In the genomic region with DNA sequence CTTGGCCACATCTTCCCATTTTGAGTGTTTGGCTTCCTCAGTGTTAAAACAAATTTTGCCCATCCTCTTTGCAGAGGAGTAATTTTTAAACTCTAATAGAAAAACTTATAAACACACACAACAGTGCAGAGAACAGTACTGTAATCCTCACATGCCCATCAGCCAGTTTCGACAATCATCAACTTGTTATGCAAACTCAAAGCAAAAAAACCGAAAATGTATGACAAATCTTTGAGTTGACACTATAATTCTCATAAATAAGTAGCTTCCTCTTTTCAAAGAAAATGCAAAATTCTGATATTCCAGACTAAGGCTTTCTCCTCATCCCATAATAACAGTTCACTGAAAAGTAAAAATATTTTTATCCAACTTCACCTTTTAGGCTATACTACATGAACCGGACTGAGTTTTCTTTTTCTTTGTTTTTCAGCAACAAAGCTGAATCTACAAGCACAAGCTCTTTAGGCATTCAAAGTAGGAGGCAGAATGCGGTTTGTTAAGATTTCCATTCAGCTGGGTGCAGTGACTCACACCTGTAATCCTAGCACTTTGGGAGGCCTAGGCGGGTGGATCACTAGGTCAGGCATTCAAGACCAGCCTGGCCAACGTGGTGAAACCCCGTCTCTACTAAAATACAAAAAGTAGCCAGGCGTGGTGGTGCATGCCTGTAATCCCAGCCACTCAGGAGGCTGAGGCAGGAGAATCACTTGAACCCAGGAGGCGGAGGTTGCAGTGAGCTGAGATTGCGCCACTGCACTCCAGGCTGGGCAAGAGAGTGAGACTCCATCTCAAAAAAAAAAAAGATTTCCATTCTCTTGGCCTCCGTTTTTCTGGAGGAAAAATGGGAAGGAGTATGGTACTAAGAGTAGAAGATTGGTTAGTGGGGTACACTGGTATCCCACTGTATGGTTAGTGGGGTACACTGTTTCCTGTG, we compare ENCODE assay signal across 13 cellular contexts.
A peak's percentile ranks its signal among the peaks of the same experiment; 100 is the strongest.
DNase-seq lines count a peak whose midpoint lies in the region; ATAC-seq and TF ChIP-seq lines count a peak whose summit lies in the region.
"Had no signal": no experiment of that assay in that cellular context is flagged by ENCODE, and none has a peak within 500 bp of the region (broad histone marks: within the 10 kb centered on the region; RNA-seq: fewer than 3 reads in every experiment).

No MANE protein-coding gene starts in this region.

- ATAC-seq in HG02938 (IDR thresholded peaks at IDR 0.05; ENCODE audit: unreplicated experiment): peak; percentile 60

- DNase-seq in GM12865 (ENCODE audit: low read depth) (peak; percentile 24), NK-92 (lab: John Stamatoyannopoulos, UW; ENCODE audit: unreplicated experiment) (no peak), NCI-H1436 (lab: John Stamatoyannopoulos, UW) (no peak), UCSD-AML1 (lab: John Stamatoyannopoulos, UW; ENCODE audit: unreplicated experiment) (no peak)
- DNase-seq in effector CD4-positive, alpha-beta T cell: no peak
- DNase-seq: activated T-cell treated with anti-CD3 and anti-CD28 coated beads for 4 hours; hippocampal formation; nephron progenitor cell; stimulated activated CD4-positive, alpha-beta T cell treated with anti-CD3 and anti-CD28 coated beads, Interleukin-4, amount 100 ng/mL, for 1 hour; SW 1271 had no signal

- H3K79me2 ChIP-seq in OCI-LY1 (ENCODE audit: insufficient read depth, low read length): peaks cover 12% of the 10 kb centered on the region

- peak overlapping the region; percentile 26; the same call in 1 of the 2 replicates for H3K4me2 ChIP-seq in OCI-LY1 (ENCODE audit: low read length)

- H3K9me3 ChIP-seq in OCI-LY1 (ENCODE audit: low read length) (no peaks in the 10 kb centered on the region), iPS-18a (ENCODE audit: control insufficient read depth, low read depth, low read length) (no peaks in the 10 kb centered on the region)

- no peaks in the 10 kb centered on the region for H3F3A ChIP-seq in OCI-LY1 (ENCODE audit: insufficient read depth, low read length)

- 0 out of 2 replicates have a peak, but pooled peaks cover 4% of the 10 kb centered on the region for H3K36me3 ChIP-seq in OCI-LY1 (ENCODE audit: insufficient read depth, low read length)
- H3K36me3 ChIP-seq in iPS-18a (ENCODE audit: control insufficient read depth, low read depth, low read length): no peaks in the 10 kb centered on the region

- H3K4me3 ChIP-seq in GM12865 (ENCODE audit: low read depth, low read length): no peak overlapping the region
- no peak overlapping the region for H3K4me3 ChIP-seq in OCI-LY1 (ENCODE audit: low read depth, low read length, poor library complexity, severe bottlenecking)
- H3K4me3 ChIP-seq in iPS-18a (ENCODE audit: low read length): peak overlapping the region; percentile 2

- H3K9me2 ChIP-seq in OCI-LY1 (ENCODE audit: low read depth, low read length): no peaks in the 10 kb centered on the region

- TF ChIP-seq CTCF in GM12865 (IDR thresholded peaks at IDR 0.05; ENCODE audit: insufficient read depth, low read depth, low read length, missing control alignments): no peak
- TF ChIP-seq CTCF in OCI-LY1 (IDR thresholded peaks at IDR 0.05; ENCODE audit: low read length): no peak

- H3K9ac ChIP-seq in OCI-LY1 (ENCODE audit: low read length): no peak overlapping the region
- H3K9ac ChIP-seq in iPS-18a (ENCODE audit: low read length): peak overlapping the region; percentile 1

- H3K27me3 ChIP-seq in OCI-LY1 (ENCODE audit: insufficient read depth, low read length) (no peaks in the 10 kb centered on the region), iPS-18a (ENCODE audit: control insufficient read depth, insufficient read depth, low read length) (no peaks in the 10 kb centered on the region)

- H3K27ac ChIP-seq in OCI-LY1 (ENCODE audit: low read depth, low read length, poor library complexity, severe bottlenecking): peak overlapping the region; percentile 63
- H3K27ac ChIP-seq in iPS-18a (ENCODE audit: low read length): peak overlapping the region; percentile 21

- H2AFZ ChIP-seq in OCI-LY1 (ENCODE audit: low read length): no peak overlapping the region

- peaks cover 56% of the 10 kb centered on the region for H3K4me1 ChIP-seq in OCI-LY1 (ENCODE audit: insufficient read depth, low read length, severe bottlenecking)
- peaks cover 68% of the 10 kb centered on the region for H3K4me1 ChIP-seq in iPS-18a (ENCODE audit: control insufficient read depth, low read depth, low read length)

- H4K20me1 ChIP-seq in OCI-LY1 (ENCODE audit: insufficient read depth, low read length): no peaks in the 10 kb centered on the region
